10 cellular contexts compared by ENCODE assay signal in genomic region chr15:43483306-43484128, GRCh38. TPM values are rescaled to one million over a fixed set of nuclear protein-coding genes. Genes with fewer than 3 reads are reported as not detected.
DNase-seq lines count a peak whose midpoint lies in the region; ATAC-seq and TF ChIP-seq lines count a peak whose summit lies in the region.
"Had no signal": no experiment of that assay in that cellular context is flagged by ENCODE, and none has a peak within 500 bp of the region (broad histone marks: within the 10 kb centered on the region; RNA-seq: fewer than 3 reads in every experiment).

No MANE protein-coding gene starts in this region.

- no peak overlapping the region for H3K4me3 ChIP-seq in DND-41 (ENCODE audit: low read depth in 1 of 2, low read length in 2 of 2)
- H3K4me3 ChIP-seq in neural progenitor cell, result no peak overlapping the region
- H3K4me3 ChIP-seq: skin epidermis had no signal

- no peaks in the 10 kb centered on the region for H3K4me1 ChIP-seq in DND-41 (ENCODE audit: insufficient read depth, low read length)
- no peaks in the 10 kb centered on the region for H3K4me1 ChIP-seq in neural progenitor cell

- no peaks in the 10 kb centered on the region for H3F3A ChIP-seq in neural progenitor cell (ENCODE audit: low read depth)

- no peak overlapping the region for H3K9ac ChIP-seq in DND-41 (ENCODE audit: low read depth, low read length)
- H3K9ac ChIP-seq in neural progenitor cell, result no peak overlapping the region

- TF ChIP-seq CTCF in DND-41 (IDR thresholded peaks at IDR 0.05; ENCODE audit: borderline replicate concordance, extremely low read depth, low read length, poor library complexity, severe bottlenecking) (peak; percentile 62), neural progenitor cell (IDR thresholded peaks at IDR 0.05) (peak; percentile 23)

- H3K4me3 Mint-ChIP-seq in neural progenitor cell, result no peak overlapping the region
- H3K4me3 Mint-ChIP-seq: dendritic cell treated with granulocyte-macrophage colony-stimulating factor and Interleukin-4, amounts not matched to agents 40 ng/mL and 50 ng/mL, for 4 days had no signal

- H3K79me2 ChIP-seq in DND-41 (ENCODE audit: insufficient read depth, low read length) (no peaks in the 10 kb centered on the region), neural progenitor cell (ENCODE audit: low read depth) (peaks cover 35% of the 10 kb centered on the region)

- peaks cover 41% of the 10 kb centered on the region for H3K36me3 Mint-ChIP-seq in neural progenitor cell

- no peaks in the 10 kb centered on the region for H3K4me1 Mint-ChIP-seq in neural progenitor cell

- no peak overlapping the region for H3K27ac Mint-ChIP-seq in neural progenitor cell
- H3K27ac Mint-ChIP-seq: dendritic cell treated with granulocyte-macrophage colony-stimulating factor and Interleukin-4, amounts not matched to agents 40 ng/mL and 50 ng/mL, for 4 days had no signal

- in situ Hi-C loops in KBM-7 (cut with MboI; ENCODE audit: low pct_unique_long_range_greater_than_20kb, low sequenced_read_pairs), result no loop called here

- H2AFZ ChIP-seq in DND-41 (ENCODE audit: low read depth, low read length) (no peak overlapping the region), neural progenitor cell (replicated peaks) (no peak overlapping the region)

- H3K9me3 ChIP-seq in DND-41 (ENCODE audit: insufficient read depth, low read length, severe bottlenecking), result no peaks in the 10 kb centered on the region
- H3K9me3 ChIP-seq in neural progenitor cell (ENCODE audit: low read depth), result no peaks in the 10 kb centered on the region

- H3K27ac ChIP-seq in DND-41 (ENCODE audit: low read length), result no peak overlapping the region
- H3K27ac ChIP-seq in neural progenitor cell, result no peak overlapping the region
- H3K27ac ChIP-seq: skin epidermis had no signal

- no peaks in the 10 kb centered on the region for H3K9me3 Mint-ChIP-seq in neural progenitor cell
- H3K9me3 Mint-ChIP-seq: dendritic cell treated with granulocyte-macrophage colony-stimulating factor and Interleukin-4, amounts not matched to agents 40 ng/mL and 50 ng/mL, for 4 days had no signal

- no peak for ATAC-seq in DND-41 (ENCODE audit: insufficient read depth, low read depth)

- peaks cover 36% of the 10 kb centered on the region for H3K36me3 ChIP-seq in DND-41 (ENCODE audit: insufficient read depth, low read length)
- no peaks in the 10 kb centered on the region for H3K36me3 ChIP-seq in neural progenitor cell

- H3K27me3 Mint-ChIP-seq in neural progenitor cell (ENCODE audit: insufficient read depth, low read depth), result peaks cover 4% of the 10 kb centered on the region
- H3K27me3 Mint-ChIP-seq: dendritic cell treated with granulocyte-macrophage colony-stimulating factor and Interleukin-4, amounts not matched to agents 40 ng/mL and 50 ng/mL, for 4 days had no signal

- H3K27me3 ChIP-seq in DND-41 (ENCODE audit: insufficient read depth, low read length, poor library complexity) (no peaks in the 10 kb centered on the region), neural progenitor cell (no peaks in the 10 kb centered on the region)

- H3K4me2 ChIP-seq in DND-41 (ENCODE audit: insufficient read depth, low read length) (no peak overlapping the region), neural progenitor cell (no peak overlapping the region)

- DNase-seq in DND-41, result no peak
- peak; percentile 22 for DNase-seq in KBM-7
- DNase-seq in central memory CD4-positive, alpha-beta T cell, result peak; percentile 26
- DNase-seq in neural progenitor cell (ENCODE audit: low spot score), result no peak
- no peak for DNase-seq in CD1c-positive myeloid dendritic cell (ENCODE audit: extremely low spot score)
- DNase-seq in NCI-H510A (lab: John Stamatoyannopoulos, UW), result no peak
- no peak for DNase-seq in NCI-H187 treated with DMSO at 0.1 percent for 48 hours (lab: John Stamatoyannopoulos, UW)
- no peak for DNase-seq in DMS79 (lab: John Stamatoyannopoulos, UW)

- H4K20me1 ChIP-seq in DND-41 (ENCODE audit: insufficient read depth, low read length), result no peaks in the 10 kb centered on the region
- H4K20me1 ChIP-seq in neural progenitor cell (ENCODE audit: low read depth), result no peaks in the 10 kb centered on the region

RNA-seq across cellular contexts. Expression of gene TP53BP1, which starts 9.4 kb away (rescaled TPM):
- total RNA-seq in neural progenitor cell (ENCODE audit: low replicate concordance), result 66.5 and 73.5 TPM in 2 replicates

RNA-seq across cellular contexts. Expression of gene MAP1A, which starts 33.9 kb away (rescaled TPM):
- 4.0 and 8.2 TPM in 2 replicates for total RNA-seq in neural progenitor cell (ENCODE audit: low replicate concordance)

Comparison
In these comparisons a context has a peak if more than half of its experiments do, and no peak if none do; other contexts are left out.
1. DNase-seq: peak in KBM-7 (single experiment) and central memory CD4-positive, alpha-beta T cell (single experiment); none in DND-41 (single experiment), neural progenitor cell (single experiment), CD1c-positive myeloid dendritic cell (single experiment), NCI-H510A (single experiment), NCI-H187 treated with DMSO at 0.1 percent for 48 hours (single experiment) and DMS79 (single experiment).